Comparison of ENCODE assay signal across 8 cellular contexts in the genomic region with DNA sequence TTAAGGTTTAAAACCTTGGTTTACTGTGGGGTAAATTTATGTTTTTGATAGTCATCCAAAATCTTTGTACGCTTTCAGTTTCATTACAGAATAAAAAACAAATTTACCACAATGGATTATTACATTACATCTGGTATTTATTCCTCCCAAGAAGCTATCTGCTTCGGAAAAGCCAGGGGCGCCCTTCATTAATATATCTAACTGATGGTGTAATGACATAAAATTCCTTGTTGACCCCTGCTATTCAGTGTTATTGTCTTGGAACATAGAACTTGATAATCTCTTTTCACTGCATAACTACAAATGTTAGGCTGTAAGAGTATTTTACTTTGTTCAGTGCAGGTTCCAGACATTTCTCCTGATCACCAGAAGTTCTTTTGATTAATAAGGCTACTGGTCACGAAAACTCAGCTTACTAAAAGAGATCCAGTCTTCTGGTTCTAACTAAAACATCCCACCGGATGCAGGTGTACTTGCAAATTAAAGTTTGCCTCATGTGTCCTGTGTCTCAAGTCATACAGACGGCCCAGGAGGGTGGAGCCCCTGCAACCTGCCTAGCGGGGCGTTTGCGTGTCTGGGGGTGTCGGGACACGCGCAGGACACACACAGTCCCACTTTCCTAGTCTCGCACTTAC. TPM values are rescaled to one million over a fixed set of nuclear protein-coding genes. Genes with fewer than 3 reads are reported as not detected.
DNase-seq lines count a peak whose midpoint lies in the region; ATAC-seq, FAIRE-seq and TF ChIP-seq lines count a peak whose summit lies in the region.

No MANE protein-coding gene starts in this region.

- H3K9ac ChIP-seq in HUES48 (ENCODE audit: low read depth, low read length): no peak overlapping the region

- no peak for FAIRE-seq in RCC 7860 (lab: Jason Lieb, UNC)

- DNase-seq in AG04449 (ENCODE audit: low read depth, low spot score) (no peak), brain microvascular endothelial cell (no peak), mucosa of descending colon (no peak), HuH-7.5 (ENCODE audit: low spot score) (no peak), RCC 7860 (ENCODE audit: low spot score) (no peak), hepatic stellate cell (ENCODE audit: low spot score) (no peak), activated gamma-delta T cell treated with Interleukin-2 at 50 U/mL for 16 hours (no peak)

- ATAC-seq in mucosa of descending colon: no peak

- H3K27ac ChIP-seq in HUES48 (ENCODE audit: low read depth, low read length) (no peak overlapping the region), brain microvascular endothelial cell (no peak overlapping the region)

- in situ Hi-C loops in brain microvascular endothelial cell (cut with HindIII; ENCODE audit: low pct_ligation_motif_present, low sequenced_read_pairs): no loop called here

- intact Hi-C loops in mucosa of descending colon (cut with DNase I, micrococcal nuclease): no loop called here

- no peaks in the 10 kb centered on the region for H3K9me3 ChIP-seq in HUES48 (ENCODE audit: control insufficient read depth, insufficient read depth, low read length)
- H3K9me3 ChIP-seq in mucosa of descending colon: no peaks in the 10 kb centered on the region

- H3K27me3 ChIP-seq in HUES48 (ENCODE audit: control insufficient read depth, insufficient read depth, low read length): no peaks in the 10 kb centered on the region
- H3K27me3 ChIP-seq in brain microvascular endothelial cell (replicated peaks): no peaks in the 10 kb centered on the region

- no peak for TF ChIP-seq CTCF in AG04449 (IDR thresholded peaks at IDR 0.05; ENCODE audit: insufficient read depth, low read length, missing control alignments)
- no peak for TF ChIP-seq CTCF in brain microvascular endothelial cell (IDR thresholded peaks at IDR 0.05; ENCODE audit: low read depth, low read length, missing control alignments)
- TF ChIP-seq CTCF in mucosa of descending colon (IDR thresholded peaks at IDR 0.05): no peak

- H3K36me3 ChIP-seq in HUES48 (ENCODE audit: control insufficient read depth, insufficient read depth, low read length): no peaks in the 10 kb centered on the region
- H3K36me3 ChIP-seq in brain microvascular endothelial cell (replicated peaks): no peaks in the 10 kb centered on the region
- H3K36me3 ChIP-seq in mucosa of descending colon (ENCODE audit: low read depth): no peaks in the 10 kb centered on the region

- H3K4me3 ChIP-seq in AG04449 (ENCODE audit: low read depth, low read length) (peak overlapping the region; percentile 82), HUES48 (ENCODE audit: low read depth, low read length) (peak overlapping the region; percentile 98), brain microvascular endothelial cell (ENCODE audit: low read depth, low read length) (peak overlapping the region; percentile 79), mucosa of descending colon (peak overlapping the region; percentile 90)

- peaks cover 30% of the 10 kb centered on the region for H3K4me1 ChIP-seq in HUES48 (ENCODE audit: control insufficient read depth, insufficient read depth, low read length)
- no peaks in the 10 kb centered on the region for H3K4me1 ChIP-seq in mucosa of descending colon (ENCODE audit: low read depth)

- CTCF ChIA-PET in AG04449 (lab: Yijun Ruan, JAX): interaction anchor here (1.3 to 4.6 kb wide), 3 partner anchors 9 to 11 kb away, joined by 4 to 23 read pairs (median 7); no protein-coding TSS in a partner anchor

- POLR2A ChIA-PET in AG04449 (lab: Yijun Ruan, JAX): interaction anchor here (0.6 kb wide), 1 partner anchor 126 kb away, joined by 4 read pairs; no protein-coding TSS in a partner anchor

RNA-seq across cellular contexts. Expression of gene GLCCI1, which starts 0.6 kb away (rescaled TPM):
- total RNA-seq in mucosa of descending colon: 10 to 100 TPM in 2 of 3 donors, 1 to 10 TPM in 1; 9.2 to 14.0 (median 12.3) TPM
